8 cellular contexts compared by ENCODE assay signal in genomic region chr6:16769131-16769985, GRCh38. TPM values are rescaled to one million over a fixed set of nuclear protein-coding genes. Genes with fewer than 3 reads are reported as not detected.
DNase-seq lines count a peak whose midpoint lies in the region; ATAC-seq, FAIRE-seq and TF ChIP-seq lines count a peak whose summit lies in the region.

No MANE protein-coding gene starts in this region.

- H3K4me2 ChIP-seq in Loucy (ENCODE audit: low read depth, low read length, poor library complexity, severe bottlenecking), result peak overlapping the region; percentile 91

- H3K36me3 Mint-ChIP-seq in activated CD4-positive, alpha-beta T cell treated with anti-CD3 and anti-CD28 coated beads, Interleukin-2, amount 10 ng/mL, durations not matched to agents 7 days and 5 days (ENCODE audit: low read depth), result peaks cover 7% of the 10 kb centered on the region
- peaks cover 6% of the 10 kb centered on the region for H3K36me3 Mint-ChIP-seq in effector memory CD8-positive, alpha-beta T cell (ENCODE audit: insufficient read depth)

- H3K9me3 ChIP-seq in Loucy (ENCODE audit: insufficient read depth, low read depth, low read length) (no peaks in the 10 kb centered on the region), pancreas (no peaks in the 10 kb centered on the region), aorta (ENCODE audit: control insufficient read depth, low read length) (no peaks in the 10 kb centered on the region), kidney (ENCODE audit: control insufficient read depth in 1 of 2, low read length in 2 of 2) (no peaks in the 10 kb centered on the region)

- 36 to 46% methylated on average over 8 of the region's 8 CpGs for WGBS in pancreas, 2 donors
- WGBS in aorta, 2 donors, result 4 to 6% methylated on average over 8 of the region's 8 CpGs

- peak; percentile 94 for ATAC-seq in effector memory CD8-positive, alpha-beta T cell (replicated peaks)
- ATAC-seq in pancreas (peak; percentile 51 to 74 (median 62)), aorta (ENCODE audit: low FRiP score) (peak; percentile 77)

- H3K4me1 Mint-ChIP-seq in activated CD4-positive, alpha-beta T cell treated with anti-CD3 and anti-CD28 coated beads, Interleukin-2, amount 10 ng/mL, durations not matched to agents 7 days and 5 days, result peaks cover 67% of the 10 kb centered on the region
- H3K4me1 Mint-ChIP-seq in effector memory CD8-positive, alpha-beta T cell (ENCODE audit: low read depth in 2 of 2), result peaks cover 38 to 52% of the 10 kb centered on the region in 2 donors

- peak overlapping the region; percentile 3; the same call in 1 of the 2 replicates for H2AFZ ChIP-seq in Loucy (ENCODE audit: low read length)

- intact Hi-C loops in pancreas (cut with DNase I), result loop anchor here in 1 of 3 donors (5.0 kb wide), 1 partner anchor 257 kb away; no protein-coding TSS in a partner anchor
- intact Hi-C loops in aorta (cut with DNase I), result loop anchor here (5.0 to 10.0 kb wide), 6 partner anchors 65 to 437 kb away; no protein-coding TSS in a partner anchor
- intact Hi-C loops in kidney (cut with DNase I), result loop anchor here (10.0 kb wide), 2 partner anchors 255 to 435 kb away; no protein-coding TSS in a partner anchor

- TF ChIP-seq CTCF in GM06990 (IDR thresholded peaks at IDR 0.05; ENCODE audit: insufficient read depth, low read length, poor library complexity, severe bottlenecking) (no peak), Loucy (conservative IDR thresholded peaks at IDR 0.05; ENCODE audit: low read length) (no peak; the same call in none of the 2 replicates), pancreas (IDR thresholded peaks at IDR 0.05) (no peak), kidney (IDR thresholded peaks at IDR 0.05; ENCODE audit: borderline replicate concordance, extremely low read depth, insufficient read depth) (no peak)

- H3K9ac ChIP-seq in Loucy (ENCODE audit: low read depth, low read length, poor library complexity, severe bottlenecking) (peak overlapping the region; percentile 35), kidney (ENCODE audit: low read length in 2 of 2) (no peak overlapping the region)

- H3K4me3 ChIP-seq in GM06990 (replicated peaks; ENCODE audit: low read depth, low read length) (no peak overlapping the region), Loucy (ENCODE audit: low read length, poor library complexity, severe bottlenecking) (peak overlapping the region; percentile 57), pancreas (no peak overlapping the region), aorta (ENCODE audit: low read length in 2 of 2) (no peak overlapping the region), kidney (ENCODE audit: low read length in 2 of 2) (no peak overlapping the region)

- no peaks in the 10 kb centered on the region for H3K9me2 ChIP-seq in Loucy (replicated peaks; ENCODE audit: low read depth, low read length)

- peaks cover 59% of the 10 kb centered on the region for H3K4me1 ChIP-seq in Loucy (ENCODE audit: insufficient read depth, low read length, poor library complexity, severe bottlenecking)
- peaks cover 3 to 14% (median 3%) of the 10 kb centered on the region in 3 donors for H3K4me1 ChIP-seq in pancreas
- peaks cover 2 to 5% of the 10 kb centered on the region in 2 donors for H3K4me1 ChIP-seq in aorta (ENCODE audit: control insufficient read depth in 1 of 2, insufficient read depth in 2 of 2, low read length in 2 of 2)
- peaks cover 0 to 2% of the 10 kb centered on the region in 2 donors for H3K4me1 ChIP-seq in kidney (ENCODE audit: control insufficient read depth in 1 of 2, insufficient read depth in 1 of 2, low read depth in 1 of 2, low read length in 2 of 2)

- no peaks in the 10 kb centered on the region for H3K9me3 Mint-ChIP-seq in activated CD4-positive, alpha-beta T cell treated with anti-CD3 and anti-CD28 coated beads, Interleukin-2, amount 10 ng/mL, durations not matched to agents 7 days and 5 days
- H3K9me3 Mint-ChIP-seq in effector memory CD8-positive, alpha-beta T cell, result no peaks in the 10 kb centered on the region

- no peak overlapping the region for H3K4me3 Mint-ChIP-seq in activated CD4-positive, alpha-beta T cell treated with anti-CD3 and anti-CD28 coated beads, Interleukin-2, amount 10 ng/mL, durations not matched to agents 7 days and 5 days
- peak overlapping the region; percentile 2 to 11 for H3K4me3 Mint-ChIP-seq in effector memory CD8-positive, alpha-beta T cell

- H3K27ac ChIP-seq in pancreas, result peak overlapping the region in 2 of 4 donors; percentile 6 to 54
- peak overlapping the region; percentile 57 to 71 for H3K27ac ChIP-seq in aorta (ENCODE audit: low read depth in 1 of 2, low read length in 2 of 2)
- H3K27ac ChIP-seq in kidney (ENCODE audit: low read depth in 2 of 2, low read length in 2 of 2), result peak overlapping the region in 1 of 2 donors; percentile 40

- H3K79me2 ChIP-seq in Loucy (ENCODE audit: insufficient read depth, low read length), result no peaks in the 10 kb centered on the region

- no peak for FAIRE-seq in pancreas (lab: Jason Lieb, UNC)
- FAIRE-seq in kidney (lab: Jason Lieb, UNC), result no peak

- peak; percentile 18 for DNase-seq in GM06990 (ENCODE audit: extremely low read depth, insufficient read length)
- DNase-seq in activated CD4-positive, alpha-beta T cell treated with anti-CD3 and anti-CD28 coated beads, Interleukin-2, amount 10 ng/mL, durations not matched to agents 7 days and 5 days, result peak; percentile 77
- peak; percentile 67 to 77 (median 68) for DNase-seq in effector memory CD8-positive, alpha-beta T cell
- peak in 2 of 6 donors; percentile 43 to 47 for DNase-seq in pancreas
- DNase-seq in aorta, result peak in 1 of 2 donors; percentile 69
- DNase-seq in kidney, result no peak
- DNase-seq in HuH-7 (ENCODE audit: low spot score), result no peak

- H3K36me3 ChIP-seq in GM06990 (ENCODE audit: control insufficient read depth, insufficient read depth, low read length) (no peaks in the 10 kb centered on the region), Loucy (ENCODE audit: insufficient read depth, low read length) (no peaks in the 10 kb centered on the region), pancreas (no peaks in the 10 kb centered on the region), aorta (ENCODE audit: control insufficient read depth in 1 of 2, insufficient read depth in 2 of 2, low read length in 1 of 2) (no peaks in the 10 kb centered on the region), kidney (ENCODE audit: control insufficient read depth in 1 of 2, insufficient read depth in 2 of 2, low read length in 2 of 2) (no peaks in the 10 kb centered on the region)

- H4K20me1 ChIP-seq in Loucy (ENCODE audit: insufficient read depth, low read length, poor library complexity, severe bottlenecking), result no peaks in the 10 kb centered on the region

- POLR2A ChIA-PET in activated CD4-positive, alpha-beta T cell treated with anti-CD3 and anti-CD28 coated beads, Interleukin-2, amount 10 ng/mL, durations not matched to agents 7 days and 5 days (lab: Charles Lee), result no interaction called here

- peak overlapping the region; percentile 43 for H3K27ac Mint-ChIP-seq in activated CD4-positive, alpha-beta T cell treated with anti-CD3 and anti-CD28 coated beads, Interleukin-2, amount 10 ng/mL, durations not matched to agents 7 days and 5 days
- peak overlapping the region; percentile 2 to 54 for H3K27ac Mint-ChIP-seq in effector memory CD8-positive, alpha-beta T cell

- CTCF ChIA-PET in activated CD4-positive, alpha-beta T cell treated with anti-CD3 and anti-CD28 coated beads, Interleukin-2, amount 10 ng/mL, durations not matched to agents 7 days and 5 days (lab: Charles Lee), result interaction anchor here (0.6 to 0.8 kb wide), 2 partner anchors 55 to 441 kb away, joined by 3 read pairs; no protein-coding TSS in a partner anchor

- H3K27me3 ChIP-seq in GM06990 (replicated peaks; ENCODE audit: control insufficient read depth, insufficient read depth, low read length) (no peaks in the 10 kb centered on the region), Loucy (ENCODE audit: insufficient read depth, low read length, poor library complexity, severe bottlenecking) (no peaks in the 10 kb centered on the region), pancreas (no peaks in the 10 kb centered on the region), aorta (ENCODE audit: control insufficient read depth in 1 of 2, insufficient read depth in 2 of 2, low read length in 1 of 2) (no peaks in the 10 kb centered on the region)

- no peaks in the 10 kb centered on the region for H3K27me3 Mint-ChIP-seq in activated CD4-positive, alpha-beta T cell treated with anti-CD3 and anti-CD28 coated beads, Interleukin-2, amount 10 ng/mL, durations not matched to agents 7 days and 5 days
- no peaks in the 10 kb centered on the region for H3K27me3 Mint-ChIP-seq in effector memory CD8-positive, alpha-beta T cell

- H3F3A ChIP-seq in Loucy (ENCODE audit: low read depth), result no peaks in the 10 kb centered on the region

RNA-seq across cellular contexts. Expression of gene ATXN1, which starts 8.1 kb away (rescaled TPM):
- total RNA-seq in activated CD4-positive, alpha-beta T cell treated with anti-CD3 and anti-CD28 coated beads, Interleukin-2, amount 10 ng/mL, durations not matched to agents 7 days and 5 days, result 10 to 100 TPM; 36.0 to 40.4 TPM
- total RNA-seq in pancreas, result 10 to 100 TPM; 20.0 to 38.6 (median 22.5) TPM
- polyA plus RNA-seq in pancreas, result 1 to 10 TPM; 4.9 to 8.1 TPM
- 10 to 100 TPM; 77.3 to 85.5 TPM for total RNA-seq in aorta
- polyA plus RNA-seq in aorta, result 10 to 100 TPM; 11.5 to 14.2 TPM
- total RNA-seq in kidney, result 58.2 TPM
- polyA plus RNA-seq in kidney (ENCODE audit: insufficient read depth, low read depth, low replicate concordance), result 4.2 TPM

Comparison
In these comparisons a context has a peak if more than half of its experiments do, and no peak if none do; other contexts are left out.
1. DNase-seq: peak in GM06990 (single experiment), activated CD4-positive, alpha-beta T cell treated with anti-CD3 and anti-CD28 coated beads, Interleukin-2, amount 10 ng/mL, durations not matched to agents 7 days and 5 days (single experiment) and effector memory CD8-positive, alpha-beta T cell (3 of 3); none in kidney (single experiment) and HuH-7 (single experiment).
2. Peak in every context shown above with its lines, with median percentiles within 50 percentile points of each other: ATAC-seq.